Comparison of ENCODE assay signal across 23 cellular contexts in the genomic region with DNA sequence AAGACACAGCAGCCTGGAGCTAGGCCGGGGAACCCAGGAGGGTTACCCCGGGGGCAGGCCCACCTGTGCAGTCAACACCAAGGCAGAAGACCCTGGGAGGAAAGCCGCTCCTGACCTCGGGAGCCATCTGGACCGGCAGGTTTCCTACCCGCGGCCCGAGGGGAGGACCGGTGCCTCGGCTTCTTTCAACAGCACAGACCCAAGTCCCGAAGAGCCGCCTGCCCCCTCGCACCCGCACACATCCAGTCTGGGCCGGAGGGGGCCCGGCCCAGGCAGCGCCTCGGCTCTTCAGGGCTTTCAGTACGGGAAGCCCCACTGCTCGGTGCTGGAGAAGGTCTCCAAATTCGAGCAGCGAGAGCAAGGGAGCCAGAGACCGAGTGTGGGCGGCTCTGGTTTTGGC.
"Had no signal": no experiment of that assay in that cellular context is flagged by ENCODE, and none has a peak within 500 bp of the region (broad histone marks: within the 10 kb centered on the region; RNA-seq: fewer than 3 reads in every experiment).

No MANE protein-coding gene starts in this region.

- DNase-seq: activated CD4-positive, alpha-beta T cell treated with anti-CD3 and anti-CD28 coated beads, Interleukin-2, amount 50 U/mL, for 1 hour; activated CD8-positive, alpha-beta T cell treated with anti-CD3 and anti-CD28 coated beads, Interleukin-2, amount 10 ng/mL, durations not matched to agents 7 days and 5 days; activated gamma-delta T cell treated with Interleukin-2 at 50 U/mL for 16 hours; central memory CD4-positive, alpha-beta T cell; dorsolateral prefrontal cortex; effector memory CD8-positive, alpha-beta T cell; gastrocnemius medialis; head of caudate nucleus; hypothalamus; naive thymus-derived CD4-positive, alpha-beta T cell; retina; stimulated activated CD4-positive, alpha-beta T cell treated with anti-CD3 and anti-CD28 coated beads, Interleukin-1b, Interleukin-23, amount 100 ng/mL, for 48 hours; T-cell had no signal

- ATAC-seq: activated CD4-positive, CD25-positive, alpha-beta regulatory T cell treated with anti-CD3 and anti-CD28 coated beads, Interleukin-2, amount 50 U/mL, for 24 hours; activated CD8-positive, alpha-beta T cell treated with anti-CD3 and anti-CD28 coated beads, Interleukin-2, amount 10 ng/mL, durations not matched to agents 7 days and 5 days; activated naive CD4-positive, alpha-beta T cell treated with anti-CD3 and anti-CD28 coated beads, Interleukin-2, amount 50 U/mL, for 72 hours; effector memory CD8-positive, alpha-beta T cell; gastrocnemius medialis; naive thymus-derived CD4-positive, alpha-beta T cell; SK-N-SH treated with all-trans-retinoic acid at 6 μM for 48 hours; stimulated activated effector memory CD8-positive, alpha-beta T cell treated with anti-CD3 and anti-CD28 coated beads, Interleukin-12 subunit alpha, Interleukin-12 subunit beta, amount 100 ng/mL, for 72 hours; T-cell had no signal

- H3K9ac ChIP-seq: neural progenitor cell had no signal

- H3K4me1 ChIP-seq: gastrocnemius medialis had no signal

- H3K4me2 ChIP-seq: neural progenitor cell had no signal

- FAIRE-seq: astrocyte, colon, endothelial cell of umbilical vein had no signal

- H3K9me3 ChIP-seq: gastrocnemius medialis, upper lobe of left lung had no signal

- H3K27ac ChIP-seq: dorsolateral prefrontal cortex, gastrocnemius medialis, neural progenitor cell, VCaP had no signal

- H3K4me3 ChIP-seq: dorsolateral prefrontal cortex, gastrocnemius medialis, neural progenitor cell, upper lobe of left lung had no signal

- H3K27me3 ChIP-seq: dorsolateral prefrontal cortex, gastrocnemius medialis, neural progenitor cell, upper lobe of left lung had no signal

- H3K36me3 ChIP-seq: gastrocnemius medialis, neural progenitor cell had no signal

- H2AFZ ChIP-seq: neural progenitor cell had no signal
